ENCODE assay signal across 8 cellular contexts in the genomic region with DNA sequence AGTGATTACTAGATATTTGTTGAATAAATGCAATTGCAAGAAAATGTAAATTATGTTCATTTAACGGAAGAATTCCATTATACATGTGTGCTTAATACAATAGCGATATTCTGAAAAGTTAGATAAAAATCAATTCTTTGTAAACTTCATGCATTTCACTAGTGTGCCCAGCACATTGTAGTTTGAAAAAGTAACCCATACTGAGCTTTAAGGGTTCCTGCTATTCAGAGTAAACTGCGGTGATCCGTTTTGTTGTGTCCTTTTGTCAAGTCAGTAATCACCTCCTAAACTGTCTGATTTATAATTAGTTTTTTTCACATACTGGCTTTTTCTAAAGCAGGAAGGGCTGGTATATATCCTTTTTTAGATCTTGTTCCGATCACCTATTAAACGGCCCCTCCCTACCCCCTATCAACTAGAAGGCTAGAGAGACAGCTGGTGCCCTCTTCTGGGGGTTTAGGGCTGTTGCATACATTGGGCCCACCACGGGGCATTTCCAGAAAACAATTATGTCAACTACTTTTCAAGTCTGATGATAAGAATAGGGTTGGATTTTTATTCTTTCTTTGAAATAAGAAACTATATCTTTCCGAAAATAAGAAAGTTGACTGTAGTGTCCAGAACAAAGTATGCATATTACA. TPM values are rescaled to one million over a fixed set of nuclear protein-coding genes. Genes with fewer than 3 reads are reported as not detected.
DNase-seq lines count a peak whose midpoint lies in the region; ATAC-seq and TF ChIP-seq lines count a peak whose summit lies in the region.

No MANE protein-coding gene starts in this region.

- TF ChIP-seq POLR2A in spleen (IDR thresholded peaks at IDR 0.05), result no peak

- H3K27me3 ChIP-seq in SK-N-SH (ENCODE audit: insufficient read depth) (peaks cover 9% of the 10 kb centered on the region; the same call in 1 of the 2 replicates), cardiac muscle cell (peaks cover 17% of the 10 kb centered on the region), spleen (replicated peaks in 1 of 7) (peaks cover 0 to 11% (median 0%) of the 10 kb centered on the region in 7 donors)

- H3K9me3 ChIP-seq in SK-N-SH (no peaks in the 10 kb centered on the region), cardiac muscle cell (ENCODE audit: low read depth) (no peaks in the 10 kb centered on the region), spleen (no peaks in the 10 kb centered on the region)

- no peaks in the 10 kb centered on the region for H4K20me1 ChIP-seq in SK-N-SH (ENCODE audit: insufficient read depth)

- no peak overlapping the region for H2AFZ ChIP-seq in SK-N-SH (ENCODE audit: low read depth)

- no peak overlapping the region for H3K9ac ChIP-seq in SK-N-SH

- no peak for TF ChIP-seq EP300 in SK-N-SH (IDR thresholded peaks at IDR 0.05; ENCODE audit: borderline replicate concordance in 1 of 2, low read depth in 1 of 2, low read length in 1 of 2)

- H3K9me2 ChIP-seq in SK-N-SH, result no peaks in the 10 kb centered on the region

- H3K27ac ChIP-seq in SK-N-SH (ENCODE audit: low read depth in 2 of 2, low read length in 1 of 2) (no peak overlapping the region), cardiac muscle cell (no peak overlapping the region), spleen (no peak overlapping the region)

- H3K79me2 ChIP-seq in SK-N-SH (ENCODE audit: insufficient read depth), result no peaks in the 10 kb centered on the region

- peak; percentile 49 for ATAC-seq in HG02759 (IDR thresholded peaks at IDR 0.05; ENCODE audit: unreplicated experiment)
- ATAC-seq in GM21447 (IDR thresholded peaks at IDR 0.05; ENCODE audit: unreplicated experiment), result no peak

- H3K4me1 ChIP-seq in SK-N-SH (ENCODE audit: control insufficient read depth in 1 of 2, insufficient read depth in 2 of 2, low read depth in 1 of 2, low read length in 1 of 2) (no peaks in the 10 kb centered on the region), cardiac muscle cell (ENCODE audit: low read depth) (no peaks in the 10 kb centered on the region), spleen (no peaks in the 10 kb centered on the region)

- H3K4me2 ChIP-seq in SK-N-SH, result no peak overlapping the region

- no peaks in the 10 kb centered on the region for H3K36me3 ChIP-seq in SK-N-SH (replicated peaks in 1 of 2; ENCODE audit: control insufficient read depth in 1 of 2, insufficient read depth in 2 of 2, low read length in 1 of 2)
- no peaks in the 10 kb centered on the region for H3K36me3 ChIP-seq in cardiac muscle cell
- no peaks in the 10 kb centered on the region for H3K36me3 ChIP-seq in spleen

- CTCF ChIA-PET in SK-N-SH (lab: Yijun Ruan, JAX), result interaction anchor here (0.7 to 1.7 kb wide), 6 partner anchors 28 to 221 kb away, joined by 3 to 11 read pairs (median 4); no protein-coding TSS in a partner anchor

- H3F3A ChIP-seq in SK-N-SH (replicated peaks; ENCODE audit: insufficient read depth), result no peaks in the 10 kb centered on the region

- DNase-seq in DMS153 treated with DMSO at 0.1 percent for 48 hours (lab: John Stamatoyannopoulos, UW; ENCODE audit: unreplicated experiment), result peak; percentile 5
- DNase-seq in DMS153 (lab: John Stamatoyannopoulos, UW), result no peak
- DNase-seq in SK-N-SH, result peak; percentile 45
- DNase-seq in cardiac muscle cell (ENCODE audit: low read depth in 1 of 2, low spot score in 1 of 2), result peak; percentile 48 to 54
- no peak for DNase-seq in spleen
- DNase-seq in NCI-H2171 treated with DMSO at 0.1 percent for 48 hours (lab: John Stamatoyannopoulos, UW), result no peak

- intact Hi-C loops in spleen (cut with DNase I; ENCODE audit: low total_unique reads), result loop anchor here (10.0 kb wide), 1 partner anchor 159 kb away; no protein-coding TSS in a partner anchor

- TF ChIP-seq CTCF in SK-N-SH (IDR thresholded peaks at IDR 0.05) (peak; percentile 70), cardiac muscle cell (IDR thresholded peaks at IDR 0.05; ENCODE audit: low read depth, low read length) (peak; percentile 68), spleen (IDR thresholded peaks at IDR 0.05 in 8 of 11, conservative IDR thresholded peaks at IDR 0.05 in 3 of 11) (peak in 8 of 11 experiments; percentile 19 to 51 (median 46))

- 3% methylated on average over 8 of the region's 8 CpGs for WGBS in SK-N-SH (ENCODE audit: low lambda C conversion rate)
- WGBS in spleen, 5 donors, result 33 to 41% (median 38%) methylated on average over 8 of the region's 8 CpGs

- peak; percentile 45 for TF ChIP-seq RAD21 in SK-N-SH (IDR thresholded peaks at IDR 0.05; ENCODE audit: low read length)

- POLR2A ChIA-PET in SK-N-SH (lab: Yijun Ruan, JAX), result no interaction called here

- H3K4me3 ChIP-seq in SK-N-SH (ENCODE audit: low read depth in 2 of 2, low read length in 1 of 2) (peak overlapping the region in 1 of 2 experiments; percentile 42; a peak in 1 of 4 replicates), cardiac muscle cell (no peak overlapping the region), spleen (no peak overlapping the region)

TF ChIP-seq in SK-N-SH, 30 proteins besides CTCF, POLR2A, EP300 and RAD21:
- no peak for TF ChIP-seq TAF1 (IDR thresholded peaks at IDR 0.05; ENCODE audit: borderline replicate concordance, low read depth, low read length)
- TF ChIP-seq SMC3 (IDR thresholded peaks at IDR 0.05; ENCODE audit: low read depth, low read length), result peak; percentile 32; the same call in 1 of the 2 replicates
TF ChIP-seq in SK-N-SH: peak in this region for 1.

RNA-seq across cellular contexts. Expression of gene BMP15, which starts 7.0 kb away (rescaled TPM):
- polyA plus RNA-seq in SK-N-SH (2012; rRNA removed) (not detected in 2 replicates), cardiac muscle cell (not detected in 2 replicates), spleen (not detected)
- polyA plus RNA-seq in SK-N-SH (2012; cell fraction: cytosol; rRNA removed), result not detected in 2 replicates
- not detected in 2 replicates for polyA plus RNA-seq in SK-N-SH (2012; cell fraction: nucleus; rRNA removed)
- total RNA-seq in cardiac muscle cell (not detected in 2 replicates), spleen (not detected)

Comparison
In these comparisons a context has a peak if more than half of its experiments do, and no peak if none do; other contexts are left out.
1. DNase-seq: peak in DMS153 treated with DMSO at 0.1 percent for 48 hours (single experiment), SK-N-SH (single experiment) and cardiac muscle cell (2 of 2); none in DMS153 (single experiment), spleen (single experiment) and NCI-H2171 treated with DMSO at 0.1 percent for 48 hours (single experiment).
2. Peak in every context shown above with its lines, with median percentiles within 50 percentile points of each other: CTCF ChIP-seq.